Comparison of ENCODE assay signal across 18 cellular contexts in genomic region chr10:99539120-99539519, GRCh38. TPM values are rescaled to one million over a fixed set of nuclear protein-coding genes. Genes with fewer than 3 reads are reported as not detected.
DNase-seq lines count a peak whose midpoint lies in the region; ATAC-seq, FAIRE-seq and TF ChIP-seq lines count a peak whose summit lies in the region.
"Had no signal": no experiment of that assay in that cellular context is flagged by ENCODE, and none has a peak within 500 bp of the region (broad histone marks: within the 10 kb centered on the region; RNA-seq: fewer than 3 reads in every experiment).

No MANE protein-coding gene starts in this region.

- WGBS in endodermal cell (ENCODE audit: insufficient coverage in 1 of 2, insufficient read length in 1 of 2), 2 experiments = 31 to 41% methylated on average over 6 of the region's 6 CpGs

- DNase-seq in natural killer cell treated with Interleukin-12 subunit alpha and Interleukin-12 subunit beta and Interleukin-15 and Interleukin-18, amount 100 ng/mL, for 72 hours (ENCODE audit: low spot score) = peak; percentile 10
- no peak for DNase-seq in natural killer cell
- DNase-seq in endodermal cell = peak; percentile 47
- peak; percentile 32 for DNase-seq in retina
- DNase-seq in H54 (ENCODE audit: insufficient read length, low spot score) = no peak
- no peak for DNase-seq in D721Med (ENCODE audit: insufficient read length, low spot score)
- DNase-seq in EL = no peak
- DNase-seq: Caco-2; CD8-positive, alpha-beta memory T cell; DMS53; HCEC 1CT had no signal

- FAIRE-seq in H54 (lab: Jason Lieb, UNC) = no peak
- no peak for FAIRE-seq in D721Med (lab: Jason Lieb, UNC)
- FAIRE-seq: GM12878, GM18507 had no signal

- H3K9ac ChIP-seq in endodermal cell (ENCODE audit: extremely low read depth, low read length, poor library complexity, severe bottlenecking) = no peak overlapping the region

- H3K4me1 Mint-ChIP-seq in natural killer cell treated with Interleukin-12 subunit alpha and Interleukin-12 subunit beta and Interleukin-15 and Interleukin-18, amount 100 ng/mL, for 72 hours (ENCODE audit: low read depth in 2 of 2) = peaks cover 6 to 8% of the 10 kb centered on the region in 2 donors
- H3K4me1 Mint-ChIP-seq in natural killer cell (peaks cover 5 to 7% of the 10 kb centered on the region in 2 donors), endodermal cell (peaks cover 21% of the 10 kb centered on the region)

- H3K36me3 ChIP-seq in endodermal cell (ENCODE audit: control insufficient read depth, insufficient read depth, low read length) = no peaks in the 10 kb centered on the region

- no peaks in the 10 kb centered on the region for H3K36me3 Mint-ChIP-seq in natural killer cell treated with Interleukin-12 subunit alpha and Interleukin-12 subunit beta and Interleukin-15 and Interleukin-18, amount 100 ng/mL, for 72 hours
- H3K36me3 Mint-ChIP-seq in natural killer cell = no peaks in the 10 kb centered on the region
- H3K36me3 Mint-ChIP-seq in endodermal cell (ENCODE audit: low read depth) = no peaks in the 10 kb centered on the region
- H3K36me3 Mint-ChIP-seq: CD8-positive, alpha-beta memory T cell had no signal

- H3K27me3 Mint-ChIP-seq in natural killer cell treated with Interleukin-12 subunit alpha and Interleukin-12 subunit beta and Interleukin-15 and Interleukin-18, amount 100 ng/mL, for 72 hours = peaks cover 50 to 58% of the 10 kb centered on the region in 2 donors
- H3K27me3 Mint-ChIP-seq in natural killer cell (ENCODE audit: low read depth in 2 of 2) (peaks cover 62 to 68% of the 10 kb centered on the region in 2 donors), endodermal cell (ENCODE audit: insufficient read depth) (peaks cover 98% of the 10 kb centered on the region)

- TF ChIP-seq CTCF in natural killer cell (IDR thresholded peaks at IDR 0.05) = no peak
- no peak for TF ChIP-seq CTCF in endodermal cell (conservative IDR thresholded peaks at IDR 0.05)
- TF ChIP-seq CTCF in D721Med (IDR thresholded peaks at IDR 0.05; ENCODE audit: insufficient read depth, missing control alignments) = no peak

- no peak for TF ChIP-seq POLR2A in H54 (IDR thresholded peaks at IDR 0.05; ENCODE audit: low read depth, low read length)

- intact Hi-C loops in natural killer cell (cut with micrococcal nuclease) = no loop called here

- no peak overlapping the region for H3K4me3 Mint-ChIP-seq in natural killer cell treated with Interleukin-12 subunit alpha and Interleukin-12 subunit beta and Interleukin-15 and Interleukin-18, amount 100 ng/mL, for 72 hours
- H3K4me3 Mint-ChIP-seq in natural killer cell (no peak overlapping the region), endodermal cell (no peak overlapping the region)
- H3K4me3 Mint-ChIP-seq: CD8-positive, alpha-beta memory T cell had no signal

- H3K4me1 ChIP-seq in endodermal cell (ENCODE audit: control insufficient read depth, insufficient read depth, low read length) = peaks cover 3% of the 10 kb centered on the region

- no peak overlapping the region for H3K27ac Mint-ChIP-seq in natural killer cell treated with Interleukin-12 subunit alpha and Interleukin-12 subunit beta and Interleukin-15 and Interleukin-18, amount 100 ng/mL, for 72 hours
- H3K27ac Mint-ChIP-seq in natural killer cell = no peak overlapping the region
- H3K27ac Mint-ChIP-seq in endodermal cell = no peak overlapping the region

- H3K27ac ChIP-seq in endodermal cell (ENCODE audit: low read depth, low read length) = no peak overlapping the region
- H3K27ac ChIP-seq: 22Rv1 had no signal

- H3K4me3 ChIP-seq in endodermal cell (ENCODE audit: low read length) = no peak overlapping the region
- H3K4me3 ChIP-seq: GM12878 had no signal

- ATAC-seq in natural killer cell treated with Interleukin-12 subunit alpha and Interleukin-12 subunit beta and Interleukin-15 and Interleukin-18, amount 100 ng/mL, for 72 hours = no peak
- no peak for ATAC-seq in natural killer cell
- ATAC-seq in HG02588 (IDR thresholded peaks at IDR 0.05; ENCODE audit: unreplicated experiment) = no peak
- ATAC-seq: GM12878 had no signal

- peaks cover 100% of the 10 kb centered on the region for H3K27me3 ChIP-seq in endodermal cell (ENCODE audit: control insufficient read depth, insufficient read depth, low read length, poor library complexity, severe bottlenecking)

- no peaks in the 10 kb centered on the region for H3K9me3 Mint-ChIP-seq in natural killer cell treated with Interleukin-12 subunit alpha and Interleukin-12 subunit beta and Interleukin-15 and Interleukin-18, amount 100 ng/mL, for 72 hours
- H3K9me3 Mint-ChIP-seq in natural killer cell = no peaks in the 10 kb centered on the region
- H3K9me3 Mint-ChIP-seq in endodermal cell = peaks cover 1% of the 10 kb centered on the region
- H3K9me3 Mint-ChIP-seq: CD8-positive, alpha-beta memory T cell had no signal

- no peaks in the 10 kb centered on the region for H3K9me3 ChIP-seq in endodermal cell (ENCODE audit: control insufficient read depth, low read length)
- H3K9me3 ChIP-seq: Caco-2 had no signal

RNA-seq across cellular contexts. Expression of gene NKX2-3, which starts 6.4 kb away (rescaled TPM):
- not detected for total RNA-seq in natural killer cell treated with Interleukin-12 subunit alpha and Interleukin-12 subunit beta and Interleukin-15 and Interleukin-18, amount 100 ng/mL, for 72 hours
- total RNA-seq in natural killer cell (not detected), endodermal cell (not detected)
- polyA plus RNA-seq in endodermal cell (2013, experiment 1 of 2) = not detected
- polyA plus RNA-seq in endodermal cell (2013, experiment 2 of 2) = not detected
- total RNA-seq: A673; CD8-positive, alpha-beta memory T cell; GM12878 had no signal
- polyA plus RNA-seq: BJ; CD14-positive monocyte; CD8-positive, alpha-beta memory T cell; GM12878 had no signal

Comparison
In these comparisons a context has a peak if more than half of its experiments do, and no peak if none do; other contexts are left out.
1. DNase-seq: peak in natural killer cell treated with Interleukin-12 subunit alpha and Interleukin-12 subunit beta and Interleukin-15 and Interleukin-18, amount 100 ng/mL, for 72 hours (single experiment), endodermal cell (single experiment) and retina (single experiment); none in natural killer cell (single experiment), H54 (single experiment), D721Med (single experiment) and EL (single experiment).